ENCODE assay signal across 8 cellular contexts in the genomic region with DNA sequence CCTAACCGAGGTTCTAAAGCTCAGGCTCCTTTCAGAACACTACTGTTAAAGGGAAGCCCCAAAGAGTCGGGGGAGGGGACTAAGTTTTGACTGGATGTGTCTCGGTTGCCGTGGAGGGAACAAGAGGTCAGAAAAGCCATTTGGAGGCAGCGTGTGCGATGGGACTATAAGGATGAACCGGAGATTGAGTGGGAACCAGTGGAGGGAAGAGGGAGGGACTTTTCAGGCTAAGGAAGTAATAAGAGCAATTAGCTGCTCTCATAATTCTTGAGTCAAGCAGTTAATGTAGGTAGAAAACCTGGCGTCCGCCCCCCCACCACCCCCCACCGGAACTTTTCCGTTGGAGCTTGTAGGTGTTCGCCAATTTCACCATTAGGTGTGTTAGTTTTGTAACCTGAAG. TPM values are rescaled to one million over a fixed set of nuclear protein-coding genes. Genes with fewer than 3 reads are reported as not detected.
DNase-seq lines count a peak whose midpoint lies in the region; ATAC-seq and TF ChIP-seq lines count a peak whose summit lies in the region.

No MANE protein-coding gene starts in this region.

- ATAC-seq in GM18909 (IDR thresholded peaks at IDR 0.05; ENCODE audit: poor library complexity, unreplicated experiment) (peak; percentile 24), GM18873 (IDR thresholded peaks at IDR 0.05; ENCODE audit: low FRiP score, unreplicated experiment) (no peak)

- DNase-seq in BJ (ENCODE audit: low read depth) (no peak), HT-29 (ENCODE audit: low spot score) (peak; percentile 67), SK-N-MC (ENCODE audit: low read depth, low spot score) (no peak), kidney glomerular epithelial cell (lab: John Stamatoyannopoulos, UW) (peak; percentile 29)
- peak; percentile 34 for DNase-seq in central memory CD4-positive, alpha-beta T cell
- peak; percentile 14 to 24 for DNase-seq in stimulated activated CD4-positive, alpha-beta T cell treated with anti-CD3 and anti-CD28 coated beads, Interleukin-2, amount 100 ng/mL, for 48 hours

- H3K36me3 ChIP-seq in BJ (ENCODE audit: control insufficient read depth, insufficient read depth, low read length) (no peaks in the 10 kb centered on the region), SK-N-MC (ENCODE audit: insufficient read depth, low read length) (no peaks in the 10 kb centered on the region)

- no peak for TF ChIP-seq CTCF in BJ (IDR thresholded peaks at IDR 0.05; ENCODE audit: insufficient read depth, low read depth, low read length)

- peak overlapping the region; percentile 88 for H3K9ac ChIP-seq in SK-N-MC (ENCODE audit: insufficient read length)

- peak overlapping the region; percentile 75 for H3K27ac ChIP-seq in SK-N-MC

- H3K9me3 ChIP-seq in SK-N-MC (ENCODE audit: low read depth, low read length): no peaks in the 10 kb centered on the region

- CTCF ChIA-PET in BJ (lab: Yijun Ruan, JAX): interaction anchor here (0.7 to 1.9 kb wide), 3 partner anchors 60 to 109 kb away, joined by 3 to 4 read pairs (median 4); partner anchors contain the start of gene MTERF1

- H3K27me3 ChIP-seq in BJ (ENCODE audit: control insufficient read depth, insufficient read depth, low read length): no peaks in the 10 kb centered on the region

- POLR2A ChIA-PET in BJ (lab: Charles Lee): no interaction called here

- H3K4me3 ChIP-seq in BJ (ENCODE audit: low read depth, low read length) (peak overlapping the region; percentile 66), SK-N-MC (peak overlapping the region; percentile 96)

RNA-seq across cellular contexts. Expression of gene AKAP9, which starts 0.5 kb away (rescaled TPM):
- 7.4 and 13.6 TPM in 2 replicates for polyA plus RNA-seq in BJ (2011; rRNA removed)
- polyA minus RNA-seq in BJ (2011; rRNA and poly(A)+ RNA removed): 10.8 and 15.5 TPM in 2 replicates
- total RNA-seq in HT-29 (2014; rRNA removed; shearing (Covaris generic)): 30.2 and 32.8 TPM in 2 replicates

RNA-seq across cellular contexts. Expression of gene MTERF1, which starts 59.7 kb away (rescaled TPM):
- polyA plus RNA-seq in BJ (2011; rRNA removed): 3.6 and 7.1 TPM in 2 replicates
- polyA minus RNA-seq in BJ (2011; rRNA and poly(A)+ RNA removed): 4.8 TPM in 2 replicates
- total RNA-seq in HT-29 (2014; rRNA removed; shearing (Covaris generic)): 6.3 and 6.8 TPM in 2 replicates

Comparison
In these comparisons a context has a peak if more than half of its experiments do, and no peak if none do; other contexts are left out.
1. DNase-seq: peak in HT-29 (single experiment), central memory CD4-positive, alpha-beta T cell (single experiment), kidney glomerular epithelial cell (single experiment) and stimulated activated CD4-positive, alpha-beta T cell treated with anti-CD3 and anti-CD28 coated beads, Interleukin-2, amount 100 ng/mL, for 48 hours (2 of 2); none in BJ (single experiment) and SK-N-MC (single experiment).